12 cellular contexts compared by ENCODE assay signal in genomic region chr10:75405201-75406143, GRCh38. TPM values are rescaled to one million over a fixed set of nuclear protein-coding genes. Genes with fewer than 3 reads are reported as not detected.
DNase-seq lines count a peak whose midpoint lies in the region; ATAC-seq and TF ChIP-seq lines count a peak whose summit lies in the region.
"Had no signal": no experiment of that assay in that cellular context is flagged by ENCODE, and none has a peak within 500 bp of the region (broad histone marks: within the 10 kb centered on the region; RNA-seq: fewer than 3 reads in every experiment).

No MANE protein-coding gene starts in this region.

- intact Hi-C loops in left lung (cut with DNase I) = loop anchor here in 1 of 2 donors (10.0 kb wide), 1 partner anchor 509 kb away; no protein-coding TSS in a partner anchor

- TF ChIP-seq POLR2A in erythroblast (IDR thresholded peaks at IDR 0.05; ENCODE audit: low read length) = no peak

- no peak for DNase-seq in T-helper 2 cell treated with Interferon-gamma antibody and Interleukin-4, amounts not matched to agents 5 μg/mL and 100 μg/mL, for 36 hours (ENCODE audit: low spot score)
- DNase-seq in T-helper 2 cell (no peak), astrocyte of the cerebellum (ENCODE audit: low read depth) (no peak), left lung (peak; percentile 56 to 88), thoracic aorta (ENCODE audit: low spot score) (no peak), erythroblast (lab: John Stamatoyannopoulos, UW) (no peak), HPDE6-E6E7 (ENCODE audit: extremely low spot score) (no peak)
- DNase-seq: AML-193, cerebellar nuclear complex, T-helper 9 cell, tibial artery had no signal

- peak; percentile 1 for ATAC-seq in left lung
- no peak for ATAC-seq in thoracic aorta (ENCODE audit: insufficient number of reproducible peaks, low FRiP score, low read depth)
- ATAC-seq in GM21717 (IDR thresholded peaks at IDR 0.05; ENCODE audit: unreplicated experiment) = no peak

- H3K4me3 ChIP-seq in astrocyte of the cerebellum (ENCODE audit: low read depth, low read length) (peak overlapping the region; percentile 100), left lung (peak overlapping the region; percentile 52 to 85), thoracic aorta (peak overlapping the region; percentile 84)

- H3K9me3 Mint-ChIP-seq in T-helper 2 cell treated with Interferon-gamma antibody and Interleukin-4, amounts not matched to agents 5 μg/mL and 100 μg/mL, for 36 hours = no peaks in the 10 kb centered on the region

- peak overlapping the region; percentile 18 for H3K27ac Mint-ChIP-seq in T-helper 2 cell treated with Interferon-gamma antibody and Interleukin-4, amounts not matched to agents 5 μg/mL and 100 μg/mL, for 36 hours

- H3K27ac ChIP-seq in left lung (peak overlapping the region; percentile 95 to 98), thoracic aorta (peak overlapping the region; percentile 99)
- H3K27ac ChIP-seq: tibial artery had no signal

- peaks cover 78% of the 10 kb centered on the region for H3K27me3 Mint-ChIP-seq in T-helper 2 cell treated with Interferon-gamma antibody and Interleukin-4, amounts not matched to agents 5 μg/mL and 100 μg/mL, for 36 hours (ENCODE audit: low read depth)

- in situ Hi-C loops in astrocyte of the cerebellum (cut with HindIII; ENCODE audit: low sequenced_read_pairs) = loop anchor here (10.0 kb wide), 1 partner anchor 629 kb away; no protein-coding TSS in a partner anchor

- H3K36me3 ChIP-seq in left lung = no peaks in the 10 kb centered on the region
- H3K36me3 ChIP-seq in thoracic aorta = no peaks in the 10 kb centered on the region
- H3K36me3 ChIP-seq: tibial artery had no signal

- no peak overlapping the region for H3K4me3 Mint-ChIP-seq in T-helper 2 cell treated with Interferon-gamma antibody and Interleukin-4, amounts not matched to agents 5 μg/mL and 100 μg/mL, for 36 hours

- H3K36me3 Mint-ChIP-seq in T-helper 2 cell treated with Interferon-gamma antibody and Interleukin-4, amounts not matched to agents 5 μg/mL and 100 μg/mL, for 36 hours (ENCODE audit: low read depth) = peaks cover 2% of the 10 kb centered on the region

- H3K4me1 Mint-ChIP-seq in T-helper 2 cell treated with Interferon-gamma antibody and Interleukin-4, amounts not matched to agents 5 μg/mL and 100 μg/mL, for 36 hours (ENCODE audit: low read depth) = peaks cover 19% of the 10 kb centered on the region

- H3K4me1 ChIP-seq in left lung = peaks cover 0 to 67% of the 10 kb centered on the region in 2 donors
- peaks cover 2 to 29% of the 10 kb centered on the region in 2 donors for H3K4me1 ChIP-seq in thoracic aorta (ENCODE audit: control insufficient read depth in 1 of 2, low read depth in 2 of 2)

- H3K27me3 ChIP-seq in left lung (peaks cover 0 to 98% of the 10 kb centered on the region in 2 donors), thoracic aorta (replicated peaks; ENCODE audit: insufficient read depth) (no peaks in the 10 kb centered on the region)
- H3K27me3 ChIP-seq: tibial artery had no signal

- TF ChIP-seq CTCF in astrocyte of the cerebellum (IDR thresholded peaks at IDR 0.05; ENCODE audit: low read depth, low read length, missing control alignments) (no peak), left lung (IDR thresholded peaks at IDR 0.05) (no peak), thoracic aorta (IDR thresholded peaks at IDR 0.05) (no peak)

- H3K9me3 ChIP-seq in left lung (no peaks in the 10 kb centered on the region), thoracic aorta (no peaks in the 10 kb centered on the region)
- H3K9me3 ChIP-seq: tibial artery had no signal

RNA-seq across cellular contexts. Expression of gene ZNF503, which starts 3.9 kb away (rescaled TPM):
- total RNA-seq in left lung (10 to 100 TPM; 32.7 to 34.2 TPM), thoracic aorta (10 to 100 TPM; 28.8 to 42.3 TPM)

RNA-seq across cellular contexts. Expression of gene LRMDA, which starts 26.0 kb away (rescaled TPM):
- total RNA-seq in left lung (10 to 100 TPM; 16.3 to 21.0 TPM), thoracic aorta (10 to 100 TPM in 1 of 2 donors, 1 to 10 TPM in 1; 8.3 to 36.6 TPM)

Comparison
In these comparisons a context has a peak if more than half of its experiments do, and no peak if none do; other contexts are left out.
1. DNase-seq: peak in left lung (2 of 2); none in T-helper 2 cell treated with Interferon-gamma antibody and Interleukin-4, amounts not matched to agents 5 μg/mL and 100 μg/mL, for 36 hours (single experiment), T-helper 2 cell (0 of 5), astrocyte of the cerebellum (single experiment), thoracic aorta (single experiment), erythroblast (0 of 2) and HPDE6-E6E7 (single experiment).
2. Peak in every context shown above with its lines, with median percentiles within 50 percentile points of each other: H3K4me3 ChIP-seq.